In genomic region chr9:9614607-9615006, GRCh38 we compare ENCODE assay signal across 24 cellular contexts.
"Had no signal": no experiment of that assay in that cellular context is flagged by ENCODE, and none has a peak within 500 bp of the region (broad histone marks: within the 10 kb centered on the region; RNA-seq: fewer than 3 reads in every experiment).

No MANE protein-coding gene starts in this region.

- DNase-seq: dermis blood vessel endothelial cell; dorsolateral prefrontal cortex; effector CD4-positive, alpha-beta T cell; effector memory CD4-positive, alpha-beta T cell; endodermal cell; erythroblast; esophagus squamous epithelium; foreskin fibroblast; foreskin melanocyte; gastrocnemius medialis; glutamatergic neuron; head of caudate nucleus; heart right ventricle; hippocampal formation; left cardiac atrium; left ventricle myocardium superior; mesenchymal stem cell; mucosa of descending colon had no signal

- H3K36me3 ChIP-seq: esophagus squamous epithelium, gastrocnemius medialis, heart right ventricle, left lung, lower lobe of right lung had no signal

- H3K27ac Mint-ChIP-seq: mesothelial cell of epicardium had no signal

- H3K9me3 ChIP-seq: esophagus squamous epithelium, gastrocnemius medialis, heart right ventricle, left lung, lower lobe of right lung, mucosa of descending colon had no signal

- H3K9me3 Mint-ChIP-seq: endodermal cell had no signal

- H3K36me3 Mint-ChIP-seq: mesothelial cell of epicardium had no signal

- H3K27me3 ChIP-seq: dorsolateral prefrontal cortex, esophagus squamous epithelium, gastrocnemius medialis, heart right ventricle, left lung had no signal

- H3K27ac ChIP-seq: coronary artery, dorsolateral prefrontal cortex, epithelial cell of prostate, esophagus squamous epithelium, gastrocnemius medialis, heart right ventricle, left lung, lower lobe of right lung had no signal

- H3K4me3 ChIP-seq: coronary artery, dorsolateral prefrontal cortex, esophagus squamous epithelium, gastrocnemius medialis, heart right ventricle, left lung, lower lobe of right lung, mucosa of descending colon had no signal

- H3K4me1 Mint-ChIP-seq: endodermal cell, mesothelial cell of epicardium had no signal

- ATAC-seq: esophagus mucosa, gastrocnemius medialis, heart right ventricle, left cardiac atrium, left lung, left ventricle myocardium superior, lower lobe of right lung, mucosa of descending colon had no signal

- H3K4me1 ChIP-seq: esophagus squamous epithelium, gastrocnemius medialis, heart right ventricle, left lung, lower lobe of right lung had no signal

- H3K4me3 Mint-ChIP-seq: endodermal cell, mesothelial cell of epicardium had no signal
